1 cellular context compared by ENCODE assay signal in genomic region chr17:60598001-60598736, GRCh38.
TF ChIP-seq lines count a peak whose summit lies in the region.

No MANE protein-coding gene starts in this region.

TF ChIP-seq in H1, 55 proteins besides CTCF, POLR2A, EP300 and RAD21 (continued from another document):
- TF ChIP-seq, protein P1, sequence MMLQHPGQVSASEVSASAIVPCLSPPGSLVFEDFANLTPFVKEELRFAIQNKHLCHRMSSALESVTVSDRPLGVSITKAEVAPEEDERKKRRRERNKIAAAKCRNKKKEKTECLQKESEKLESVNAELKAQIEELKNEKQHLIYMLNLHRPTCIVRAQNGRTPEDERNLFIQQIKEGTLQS (IDR thresholded peaks at IDR 0.05; ENCODE audit: insufficient read depth, low read depth, low read length): no peak
